Comparison of ENCODE assay signal across 8 cellular contexts in genomic region chr12:6535960-6536847, GRCh38. TPM values are rescaled to one million over a fixed set of nuclear protein-coding genes. Genes with fewer than 3 reads are reported as not detected.
DNase-seq lines count a peak whose midpoint lies in the region; ATAC-seq and TF ChIP-seq lines count a peak whose summit lies in the region.

No MANE protein-coding gene starts in this region.

- POLR2A ChIA-PET in naive thymus-derived CD4-positive, alpha-beta T cell (lab: Charles Lee): interaction anchor here (0.9 to 7.5 kb wide), 20 partner anchors 21 to 200 kb away, joined by 3 to 104 read pairs (median 10); partner anchors contain the start of genes CD27, MRPL51, TAPBPL and VAMP1

- peaks cover 0 to 1% (median 0%) of the 10 kb centered on the region in 11 donors for H3K9me3 Mint-ChIP-seq in naive thymus-derived CD4-positive, alpha-beta T cell

- intact Hi-C loops in naive thymus-derived CD4-positive, alpha-beta T cell (cut with micrococcal nuclease): loop anchor here (2.0 kb wide), 3 partner anchors 33 to 199 kb away; partner anchors contain the start of genes CHD4 (in 1 of the 2) and NOP2 (in 1 of the 2)

- peak; percentile 38 for DNase-seq in NAMALWA (ENCODE audit: low spot score)
- DNase-seq in caudate nucleus (lab: John Stamatoyannopoulos, UW): no peak
- DNase-seq in naive thymus-derived CD4-positive, alpha-beta T cell: no peak
- no peak for DNase-seq in H4 (ENCODE audit: low spot score)
- DNase-seq in midbrain (lab: John Stamatoyannopoulos, UW): no peak
- no peak for DNase-seq in omental fat pad (ENCODE audit: low spot score)
- no peak for DNase-seq in hippocampal formation (lab: John Stamatoyannopoulos, UW)

- H3K27ac Mint-ChIP-seq in naive thymus-derived CD4-positive, alpha-beta T cell: peak overlapping the region; percentile 92 to 100 (median 94)

- CTCF ChIA-PET in naive thymus-derived CD4-positive, alpha-beta T cell (lab: Charles Lee): interaction anchor here (0.6 to 7.1 kb wide), 9 partner anchors 17 to 213 kb away, joined by 3 to 106 read pairs (median 7); partner anchors contain the start of gene VAMP1

- ATAC-seq in naive thymus-derived CD4-positive, alpha-beta T cell: no peak
- no peak for ATAC-seq in omental fat pad (ENCODE audit: low FRiP score)

- H3K4me1 ChIP-seq in naive thymus-derived CD4-positive, alpha-beta T cell (ENCODE audit: control insufficient read depth in 2 of 2, insufficient read depth in 2 of 2, low read length in 2 of 2): peaks cover 46% of the 10 kb centered on the region in 2 donors

- H3K36me3 Mint-ChIP-seq in naive thymus-derived CD4-positive, alpha-beta T cell: peaks cover 6 to 47% (median 9%) of the 10 kb centered on the region in 5 donors

- peak overlapping the region; percentile 97 for H3K4me3 ChIP-seq in naive thymus-derived CD4-positive, alpha-beta T cell (ENCODE audit: low read length)

- peak overlapping the region; percentile 90 to 99 (median 94) for H3K4me3 Mint-ChIP-seq in naive thymus-derived CD4-positive, alpha-beta T cell

- TF ChIP-seq CTCF in C4-2B (conservative IDR thresholded peaks at IDR 0.05) (no peak), omental fat pad (IDR thresholded peaks at IDR 0.05) (no peak)

- H3K27ac ChIP-seq in C4-2B (peak overlapping the region; percentile 97), caudate nucleus (ENCODE audit: low read depth, low read length) (peak overlapping the region; percentile 99)
- peak overlapping the region; percentile 81 for H3K27ac ChIP-seq in naive thymus-derived CD4-positive, alpha-beta T cell (ENCODE audit: low read depth, low read length)

- no peaks in the 10 kb centered on the region for H3K27me3 ChIP-seq in naive thymus-derived CD4-positive, alpha-beta T cell (ENCODE audit: control insufficient read depth in 2 of 2, insufficient read depth in 2 of 2, low read length in 2 of 2)

- H3K4me1 Mint-ChIP-seq in naive thymus-derived CD4-positive, alpha-beta T cell: peaks cover 41 to 70% (median 63%) of the 10 kb centered on the region in 7 donors

- H3K36me3 ChIP-seq in naive thymus-derived CD4-positive, alpha-beta T cell (ENCODE audit: control insufficient read depth in 2 of 3, insufficient read depth in 3 of 3, low read length in 3 of 3): peaks cover 12 to 42% (median 15%) of the 10 kb centered on the region in 3 experiments

- no peaks in the 10 kb centered on the region for H3K9me3 ChIP-seq in naive thymus-derived CD4-positive, alpha-beta T cell (ENCODE audit: control insufficient read depth in 2 of 3, low read length in 3 of 3)

- H3K27me3 Mint-ChIP-seq in naive thymus-derived CD4-positive, alpha-beta T cell: peaks cover 0 to 2% (median 0%) of the 10 kb centered on the region in 5 donors

RNA-seq across cellular contexts. Expression of gene GAPDH, which starts 1.9 kb away (rescaled TPM):
- 1,000 to 10,000 TPM in 1 of 5 experiments, 100 to 1,000 TPM in 4; 330 to 4,503 (median 379) TPM for total RNA-seq in naive thymus-derived CD4-positive, alpha-beta T cell
- 1,000 to 10,000 TPM; 1,202 to 1,413 TPM for polyA plus RNA-seq in naive thymus-derived CD4-positive, alpha-beta T cell
- total RNA-seq in H4 (2014; rRNA removed; shearing (Covaris generic)): 9,561 and 11,555 TPM in 2 replicates
- 1,000 to 10,000 TPM; 1,060 to 2,185 (median 1,462) TPM for total RNA-seq in omental fat pad

RNA-seq across cellular contexts. Expression of gene IFFO1, which starts 19.6 kb away (rescaled TPM):
- 10 to 100 TPM; 28.2 to 55.9 (median 45.9) TPM for total RNA-seq in naive thymus-derived CD4-positive, alpha-beta T cell
- polyA plus RNA-seq in naive thymus-derived CD4-positive, alpha-beta T cell: 10 to 100 TPM in 1 of 2 donors, 1 to 10 TPM in 1; 5.4 to 11.4 TPM
- total RNA-seq in H4 (2014; rRNA removed; shearing (Covaris generic)): 2.1 and 5.4 TPM in 2 replicates
- total RNA-seq in omental fat pad: 10 to 100 TPM; 15.5 to 50.0 (median 18.4) TPM

RNA-seq across cellular contexts. Expression of gene NOP2, which starts 31.9 kb away (rescaled TPM):
- 100 to 1,000 TPM in 1 of 5 experiments, 10 to 100 TPM in 4; 74.4 to 102 (median 87.6) TPM for total RNA-seq in naive thymus-derived CD4-positive, alpha-beta T cell
- polyA plus RNA-seq in naive thymus-derived CD4-positive, alpha-beta T cell: 10 to 100 TPM; 24.2 to 53.7 TPM
- total RNA-seq in H4 (2014; rRNA removed; shearing (Covaris generic)): 64.3 and 90.3 TPM in 2 replicates
- total RNA-seq in omental fat pad: 100 to 1,000 TPM in 1 of 4 donors, 10 to 100 TPM in 3; 26.2 to 153 (median 45.0) TPM

RNA-seq across cellular contexts. Expression of gene NCAPD2, which starts 42.3 kb away (rescaled TPM):
- total RNA-seq in naive thymus-derived CD4-positive, alpha-beta T cell: 100 to 1,000 TPM in 1 of 5 experiments, 10 to 100 TPM in 4; 30.3 to 121 (median 38.4) TPM
- polyA plus RNA-seq in naive thymus-derived CD4-positive, alpha-beta T cell: 10 to 100 TPM; 24.4 to 46.7 TPM
- 126 and 187 TPM in 2 replicates for total RNA-seq in H4 (2014; rRNA removed; shearing (Covaris generic))
- 10 to 100 TPM; 10.6 to 36.3 (median 20.7) TPM for total RNA-seq in omental fat pad

RNA-seq across cellular contexts. Expression of gene MRPL51, which starts 43.1 kb away (rescaled TPM):
- total RNA-seq in naive thymus-derived CD4-positive, alpha-beta T cell: 100 to 1,000 TPM in 1 of 5 experiments, 10 to 100 TPM in 4; 22.5 to 208 (median 80.9) TPM
- 100 to 1,000 TPM; 204 to 220 TPM for polyA plus RNA-seq in naive thymus-derived CD4-positive, alpha-beta T cell
- total RNA-seq in H4 (2014; rRNA removed; shearing (Covaris generic)): 286 and 368 TPM in 2 replicates
- total RNA-seq in omental fat pad: 100 to 1,000 TPM in 1 of 4 donors, 10 to 100 TPM in 3; 44.1 to 118 (median 67.8) TPM
